Comparison of ENCODE assay signal across 8 cellular contexts in genomic region chr10:75400163-75400768, GRCh38. TPM values are rescaled to one million over a fixed set of nuclear protein-coding genes. Genes with fewer than 3 reads are reported as not detected.
A peak's percentile ranks its signal among the peaks of the same experiment; 100 is the strongest.
DNase-seq lines count a peak whose midpoint lies in the region; TF ChIP-seq lines count a peak whose summit lies in the region.

No MANE protein-coding gene starts in this region.

- peak overlapping the region; percentile 83 for H3K4me3 Mint-ChIP-seq in dendritic cell treated with granulocyte-macrophage colony-stimulating factor and Interleukin-4, amounts not matched to agents 40 ng/mL and 50 ng/mL, for 4 days

- H3K4me1 ChIP-seq in Loucy (ENCODE audit: insufficient read depth, low read length, poor library complexity, severe bottlenecking) = no peaks in the 10 kb centered on the region
- H3K4me1 ChIP-seq in muscle layer of duodenum (ENCODE audit: control insufficient read depth in 1 of 2, insufficient read depth in 2 of 2, low read length in 2 of 2) = peaks cover 2 to 17% of the 10 kb centered on the region in 2 donors

- no peaks in the 10 kb centered on the region for H3F3A ChIP-seq in Loucy (ENCODE audit: low read depth)

- H3K4me3 ChIP-seq in Loucy (ENCODE audit: low read length, poor library complexity, severe bottlenecking) (peak overlapping the region; percentile 84), muscle layer of duodenum (ENCODE audit: low read depth in 1 of 2, low read length in 2 of 2) (peak overlapping the region; percentile 88 to 97)

- peak overlapping the region; percentile 79 for H3K9ac ChIP-seq in Loucy (ENCODE audit: low read depth, low read length, poor library complexity, severe bottlenecking)

- no peaks in the 10 kb centered on the region for H3K9me2 ChIP-seq in Loucy (replicated peaks; ENCODE audit: low read depth, low read length)

- H3K27me3 ChIP-seq in Loucy (ENCODE audit: insufficient read depth, low read length, poor library complexity, severe bottlenecking) = no peaks in the 10 kb centered on the region
- H3K27me3 ChIP-seq in muscle layer of duodenum (ENCODE audit: low read depth, low read length) = peaks cover 3% of the 10 kb centered on the region

- H3K4me1 Mint-ChIP-seq in dendritic cell treated with granulocyte-macrophage colony-stimulating factor and Interleukin-4, amounts not matched to agents 40 ng/mL and 50 ng/mL, for 4 days (ENCODE audit: low read depth) = peaks cover 54% of the 10 kb centered on the region

- peaks cover 13% of the 10 kb centered on the region for H4K20me1 ChIP-seq in Loucy (ENCODE audit: insufficient read depth, low read length, poor library complexity, severe bottlenecking)

- peak overlapping the region; percentile 91 for H3K27ac Mint-ChIP-seq in dendritic cell treated with granulocyte-macrophage colony-stimulating factor and Interleukin-4, amounts not matched to agents 40 ng/mL and 50 ng/mL, for 4 days

- intact Hi-C loops in dendritic cell treated with granulocyte-macrophage colony-stimulating factor and Interleukin-4, amounts not matched to agents 40 ng/mL and 50 ng/mL, for 4 days (cut with micrococcal nuclease) = loop anchor here (1.0 to 10.0 kb wide), 5 partner anchors 125 to 907 kb away; no protein-coding TSS in a partner anchor

- H2AFZ ChIP-seq in Loucy (ENCODE audit: low read length) = peak overlapping the region; percentile 82

- H3K9me3 ChIP-seq in Loucy (ENCODE audit: insufficient read depth, low read depth, low read length) (no peaks in the 10 kb centered on the region), muscle layer of duodenum (ENCODE audit: control insufficient read depth in 1 of 2, low read length in 2 of 2) (no peaks in the 10 kb centered on the region)

- H3K36me3 ChIP-seq in Loucy (ENCODE audit: insufficient read depth, low read length) = no peaks in the 10 kb centered on the region
- peaks cover 0 to 11% of the 10 kb centered on the region in 2 donors for H3K36me3 ChIP-seq in muscle layer of duodenum (ENCODE audit: control insufficient read depth in 1 of 2, insufficient read depth in 2 of 2, low read length in 2 of 2)

- TF ChIP-seq CTCF in Loucy (conservative IDR thresholded peaks at IDR 0.05; ENCODE audit: low read length) = no peak

- no peaks in the 10 kb centered on the region for H3K9me3 Mint-ChIP-seq in dendritic cell treated with granulocyte-macrophage colony-stimulating factor and Interleukin-4, amounts not matched to agents 40 ng/mL and 50 ng/mL, for 4 days

- H3K27me3 Mint-ChIP-seq in dendritic cell treated with granulocyte-macrophage colony-stimulating factor and Interleukin-4, amounts not matched to agents 40 ng/mL and 50 ng/mL, for 4 days = peaks cover 63% of the 10 kb centered on the region

- peak overlapping the region; percentile 84 for H3K27ac ChIP-seq in muscle layer of duodenum (ENCODE audit: low read length)

- DNase-seq in Daoy (ENCODE audit: low read depth) (peak; percentile 37), NCI-H128 (lab: John Stamatoyannopoulos, UW; ENCODE audit: unreplicated experiment) (no peak), germinal center (ENCODE audit: low spot score) (no peak), NCI-H2029 (lab: John Stamatoyannopoulos, UW) (no peak)
- DNase-seq in stimulated activated naive CD4-positive, alpha-beta T cell treated with Interleukin-2 at 50 U/mL for 16 hours (lab: John Stamatoyannopoulos, UW) = no peak

- peaks cover 33% of the 10 kb centered on the region for H3K79me2 ChIP-seq in Loucy (ENCODE audit: insufficient read depth, low read length)

- peaks cover 51% of the 10 kb centered on the region for H3K36me3 Mint-ChIP-seq in dendritic cell treated with granulocyte-macrophage colony-stimulating factor and Interleukin-4, amounts not matched to agents 40 ng/mL and 50 ng/mL, for 4 days (ENCODE audit: low read depth)

- peak overlapping the region; percentile 91 for H3K4me2 ChIP-seq in Loucy (ENCODE audit: low read depth, low read length, poor library complexity, severe bottlenecking)

RNA-seq across cellular contexts. Expression of gene ZNF503, which starts 1.3 kb away (rescaled TPM):
- 3.7 and 5.7 TPM in 2 replicates for total RNA-seq in Daoy (2014; rRNA removed; shearing (Covaris generic))

RNA-seq across cellular contexts. Expression of gene LRMDA, which starts 31.2 kb away (rescaled TPM):
- 1.6 TPM in 1 of 2 replicates, not detected in the other for total RNA-seq in Daoy (2014; rRNA removed; shearing (Covaris generic))
